In the genomic region with DNA sequence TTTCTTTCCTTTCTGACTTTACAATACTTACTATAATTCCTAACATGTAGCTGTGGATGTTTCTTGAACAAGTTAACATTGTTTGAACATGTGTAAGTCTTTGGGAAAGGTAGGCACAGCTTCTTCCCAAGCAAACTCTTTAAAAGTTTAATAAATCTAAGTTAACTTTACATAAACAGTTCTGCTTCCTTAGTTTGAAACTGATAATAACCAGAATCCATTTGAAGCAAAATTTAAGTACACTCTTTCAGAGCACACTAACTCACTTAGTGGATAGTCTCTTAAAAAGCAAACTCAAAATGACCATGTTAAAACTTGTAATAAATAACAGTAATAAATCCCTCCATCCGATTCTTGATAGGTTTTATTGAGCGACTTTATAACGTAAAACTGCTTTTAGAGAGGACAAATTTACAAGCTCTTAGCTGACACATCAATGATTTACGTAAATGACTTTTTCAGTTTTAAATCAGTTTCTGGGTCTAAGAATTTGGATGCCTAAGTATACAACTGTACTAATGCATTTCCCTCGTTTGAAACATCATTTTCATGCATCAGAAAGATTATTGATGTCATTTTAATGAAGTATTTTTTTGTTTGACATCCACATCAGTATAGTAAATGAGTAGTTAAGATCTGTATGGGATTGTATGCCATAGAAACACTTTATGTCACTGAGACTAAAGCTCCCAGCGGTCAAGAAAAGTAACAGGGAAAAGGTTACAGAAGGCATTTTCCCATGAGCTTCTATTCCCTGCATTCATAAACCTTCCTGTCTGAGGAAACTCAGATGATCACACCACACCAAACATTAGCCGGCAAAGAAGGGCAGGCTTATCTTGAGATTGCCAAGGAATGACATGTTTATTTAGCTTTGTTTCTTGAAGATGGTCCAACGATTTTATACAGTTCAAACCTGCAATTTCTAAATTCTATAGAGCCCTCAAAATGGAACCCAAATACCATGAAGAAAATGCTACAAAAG, we compare ENCODE assay signal across 15 cellular contexts.
A peak's percentile ranks its signal among the peaks of the same experiment; 100 is the strongest.
DNase-seq lines count a peak whose midpoint lies in the region; ATAC-seq, FAIRE-seq and TF ChIP-seq lines count a peak whose summit lies in the region.
"Had no signal": no experiment of that assay in that cellular context is flagged by ENCODE, and none has a peak within 500 bp of the region (broad histone marks: within the 10 kb centered on the region; RNA-seq: fewer than 3 reads in every experiment).

No MANE protein-coding gene starts in this region.

- H3K4me3 ChIP-seq in A549 (peak overlapping the region; percentile 15; the same call in 2 of the 3 replicates), gastroesophageal sphincter (no peak overlapping the region), osteoblast (ENCODE audit: insufficient read depth, low read length) (no peak overlapping the region)
- H3K4me3 ChIP-seq: prostate gland had no signal

- DNase-seq in A549 (ENCODE audit: low read depth in 1 of 2, low spot score in 1 of 2) (peak in 1 of 2 experiments; percentile 73), osteoblast (ENCODE audit: insufficient read length, low spot score, missing footprints) (no peak), COLO829 (ENCODE audit: low spot score) (no peak), GM03348 (ENCODE audit: low spot score) (no peak)
- no peak for DNase-seq in stimulated activated CD8-positive, alpha-beta memory T cell treated with anti-CD3 and anti-CD28 coated beads, Interleukin-4, amount 100 ng/mL, for 48 hours
- DNase-seq: activated naive CD4-positive, alpha-beta T cell treated with anti-CD3 and anti-CD28 coated beads, Interleukin-2, amount 50 U/mL, for 16 hours; GF-D8; NCI-H1417 treated with DMSO at 0.1 percent for 48 hours; NCI-H510A treated with DMSO at 0.1 percent for 48 hours; stimulated activated CD4-positive, alpha-beta T cell treated with anti-CD3 and anti-CD28 coated beads, Interleukin-4, amount 100 ng/mL, for 1 hour had no signal

- peaks cover 32% of the 10 kb centered on the region for H3K4me1 ChIP-seq in A549
- H3K4me1 ChIP-seq in gastroesophageal sphincter: peaks cover 0 to 18% (median 0%) of the 10 kb centered on the region in 3 donors
- peaks cover 3% of the 10 kb centered on the region for H3K4me1 ChIP-seq in osteoblast (ENCODE audit: insufficient read depth, low read length)
- H3K4me1 ChIP-seq: prostate gland had no signal

- no peaks in the 10 kb centered on the region for H3K9me3 ChIP-seq in A549
- H3K9me3 ChIP-seq in gastroesophageal sphincter: no peaks in the 10 kb centered on the region
- H3K9me3 ChIP-seq in osteoblast (ENCODE audit: low read depth, low read length): no peaks in the 10 kb centered on the region
- H3K9me3 ChIP-seq: prostate gland had no signal

- TF ChIP-seq EP300 in A549 (IDR thresholded peaks at IDR 0.05) (no peak), gastroesophageal sphincter (IDR thresholded peaks at IDR 0.05) (no peak)

- ATAC-seq in A549: peak; percentile 73 to 84
- peak; percentile 57 for ATAC-seq in SK-N-SH treated with all-trans-retinoic acid at 6 μM for 48 hours
- ATAC-seq in gastroesophageal sphincter: peak; percentile 58
- no peak for ATAC-seq in GM18858 (IDR thresholded peaks at IDR 0.05; ENCODE audit: unreplicated experiment)
- ATAC-seq: stimulated activated effector memory CD8-positive, alpha-beta T cell treated with anti-CD3 and anti-CD28 coated beads, Interleukin-12 subunit alpha, Interleukin-12 subunit beta, amount 100 ng/mL, for 72 hours had no signal

- no peak for TF ChIP-seq POLR2A in A549 (IDR thresholded peaks at IDR 0.05; ENCODE audit: low read length)
- no peak for TF ChIP-seq POLR2A in gastroesophageal sphincter (IDR thresholded peaks at IDR 0.05)

- FAIRE-seq in A549 (lab: Jason Lieb, UNC): peak; percentile 54

- H3K4me2 ChIP-seq in A549 (peak overlapping the region; percentile 85), osteoblast (ENCODE audit: insufficient read depth, low read length) (peak overlapping the region; percentile 48)

- H3K27ac ChIP-seq in A549 (peak overlapping the region; percentile 78 to 80), gastroesophageal sphincter (peak overlapping the region; percentile 34 to 57 (median 46)), osteoblast (ENCODE audit: low read depth, low read length) (peak overlapping the region; percentile 27)

- POLR2A ChIA-PET in A549 (lab: Yijun Ruan, JAX): no interaction called here

- H3K36me3 ChIP-seq in gastroesophageal sphincter (no peaks in the 10 kb centered on the region), osteoblast (ENCODE audit: insufficient read depth, low read length) (no peaks in the 10 kb centered on the region)
- H3K36me3 ChIP-seq: prostate gland had no signal

- peak overlapping the region; percentile 73 for H2AFZ ChIP-seq in osteoblast (ENCODE audit: low read length)

- CTCF ChIA-PET in A549 (lab: Yijun Ruan, JAX): interaction anchor here (1.1 kb wide), 1 partner anchor 14 kb away, joined by 3 read pairs; no protein-coding TSS in a partner anchor

- H3K79me2 ChIP-seq in osteoblast (ENCODE audit: insufficient read depth, low read length): no peaks in the 10 kb centered on the region

- TF ChIP-seq RAD21 in A549 (conservative IDR thresholded peaks at IDR 0.05 in 1 of 2, IDR thresholded peaks at IDR 0.05 in 1 of 2): no peak

- TF ChIP-seq CTCF in A549 (IDR thresholded peaks at IDR 0.05): no peak
- no peak for TF ChIP-seq CTCF in gastroesophageal sphincter (IDR thresholded peaks at IDR 0.05)
- TF ChIP-seq CTCF in osteoblast (IDR thresholded peaks at IDR 0.05; ENCODE audit: extremely low read depth, low read depth, low read length): no peak

- H3K27me3 ChIP-seq in gastroesophageal sphincter: no peaks in the 10 kb centered on the region
- H3K27me3 ChIP-seq in osteoblast (ENCODE audit: insufficient read depth, low read length): no peaks in the 10 kb centered on the region

- no peaks in the 10 kb centered on the region for H4K20me1 ChIP-seq in osteoblast (ENCODE audit: insufficient read depth, low read length)

- 36% methylated on average over 8 of the region's 8 CpGs for WGBS in A549 (ENCODE audit: missing lambda C conversion rate)
- WGBS in gastroesophageal sphincter (ENCODE audit: low coverage in 1 of 2), 2 donors: 35 to 41% methylated on average over 8 of the region's 8 CpGs

TF ChIP-seq in A549, 52 proteins besides CTCF, POLR2A, EP300 and RAD21:
- no peak for TF ChIP-seq FOSB (CRISPR knock-in tag; IDR thresholded peaks at IDR 0.05)
- TF ChIP-seq GATA3 (IDR thresholded peaks at IDR 0.05; ENCODE audit: borderline replicate concordance): 0 out of 2 replicates have a peak, but pooled peaks have one; percentile 23
TF ChIP-seq in A549: peak in this region for 1.

TF ChIP-seq in SK-N-SH treated with all-trans-retinoic acid at 6 μM for 48 hours, 23 proteins besides CTCF, POLR2A, EP300 and RAD21:
- TF ChIP-seq ZC3H10 (CRISPR knock-in tag; IDR thresholded peaks at IDR 0.05) (no peak), ESRRG (CRISPR knock-in tag; IDR thresholded peaks at IDR 0.05) (no peak), ZFP3 (CRISPR knock-in tag; IDR thresholded peaks at IDR 0.05) (no peak), ZFP30 (CRISPR knock-in tag; IDR thresholded peaks at IDR 0.05) (no peak), SNAI2 (CRISPR knock-in tag; IDR thresholded peaks at IDR 0.05) (no peak), ARNTL (CRISPR knock-in tag; IDR thresholded peaks at IDR 0.05; ENCODE audit: borderline replicate concordance, low read depth) (no peak), ZNF70 (CRISPR knock-in tag; IDR thresholded peaks at IDR 0.05) (no peak), ISL1 (CRISPR knock-in tag; IDR thresholded peaks at IDR 0.05) (no peak)
- TF ChIP-seq, protein P1, sequence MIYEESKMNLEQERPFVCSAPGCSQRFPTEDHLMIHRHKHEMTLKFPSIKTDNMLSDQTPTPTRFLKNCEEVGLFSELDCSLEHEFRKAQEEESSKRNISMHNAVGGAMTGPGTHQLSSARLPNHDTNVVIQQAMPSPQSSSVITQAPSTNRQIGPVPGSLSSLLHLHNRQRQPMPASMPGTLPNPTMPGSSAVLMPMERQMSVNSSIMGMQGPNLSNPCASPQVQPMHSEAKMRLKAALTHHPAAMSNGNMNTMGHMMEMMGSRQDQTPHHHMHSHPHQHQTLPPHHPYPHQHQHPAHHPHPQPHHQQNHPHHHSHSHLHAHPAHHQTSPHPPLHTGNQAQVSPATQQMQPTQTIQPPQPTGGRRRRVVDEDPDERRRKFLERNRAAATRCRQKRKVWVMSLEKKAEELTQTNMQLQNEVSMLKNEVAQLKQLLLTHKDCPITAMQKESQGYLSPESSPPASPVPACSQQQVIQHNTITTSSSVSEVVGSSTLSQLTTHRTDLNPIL (CRISPR knock-in tag; IDR thresholded peaks at IDR 0.05; ENCODE audit: low read depth): no peak

Comparison
In these comparisons a context has a peak if more than half of its experiments do, and no peak if none do; other contexts are left out.
1. H3K27ac ChIP-seq: peak in every context shown above with its lines; median percentile 79 in A549; 46 in gastroesophageal sphincter; 27 in osteoblast.